ENCODE assay signal across 5 cellular contexts in genomic region chr1:10426535-10426848, GRCh38. TPM values are rescaled to one million over a fixed set of nuclear protein-coding genes. Genes with fewer than 3 reads are reported as not detected.
"Had no signal": no experiment of that assay in that cellular context is flagged by ENCODE, and none has a peak within 500 bp of the region (broad histone marks: within the 10 kb centered on the region; RNA-seq: fewer than 3 reads in every experiment).

No MANE protein-coding gene starts in this region.

RNA-seq across cellular contexts. Expression of gene CORT, which starts 23.3 kb away (rescaled TPM):
- total RNA-seq: subcutaneous adipose tissue, suprapubic skin, thoracic aorta, upper lobe of right lung, vagina had no signal
